ENCODE assay signal across 30 cellular contexts in the genomic region with DNA sequence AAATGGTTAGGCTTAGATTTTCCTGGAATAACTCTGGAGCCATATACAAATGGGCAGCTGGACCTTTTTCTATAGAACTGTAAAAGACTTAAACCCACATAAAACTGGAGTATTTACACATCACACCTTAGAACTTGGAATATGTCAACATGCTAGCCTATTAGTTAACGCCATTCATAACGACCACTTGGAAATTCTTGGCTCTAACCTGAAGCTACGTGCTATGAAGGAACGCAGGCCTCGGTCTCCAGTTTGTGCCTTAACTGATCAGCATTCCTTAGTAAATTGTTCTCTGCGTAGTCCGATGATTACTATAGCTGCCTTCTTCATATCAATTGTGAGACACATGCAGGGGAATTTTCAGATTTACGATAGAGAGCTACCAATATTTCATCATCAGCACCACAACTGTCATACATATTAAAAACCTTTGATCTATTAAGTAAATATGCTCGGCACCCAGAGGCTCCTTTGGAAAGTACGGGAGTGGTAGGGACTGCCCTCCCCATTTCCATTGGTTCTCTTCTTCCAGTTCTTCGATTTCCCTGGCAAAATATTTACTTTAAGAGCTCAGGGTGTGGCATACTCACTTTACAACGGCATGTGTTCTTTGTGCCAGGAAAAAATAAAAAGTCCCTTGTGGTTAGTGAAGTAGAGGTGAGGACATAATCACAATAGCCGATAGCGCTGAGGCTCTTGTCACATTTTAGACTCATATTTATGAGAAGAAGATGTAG. TPM values are rescaled to one million over a fixed set of nuclear protein-coding genes. Genes with fewer than 3 reads are reported as not detected.
A peak's percentile ranks its signal among the peaks of the same experiment; 100 is the strongest.
DNase-seq lines count a peak whose midpoint lies in the region; ATAC-seq, FAIRE-seq and TF ChIP-seq lines count a peak whose summit lies in the region.
"Had no signal": no experiment of that assay in that cellular context is flagged by ENCODE, and none has a peak within 500 bp of the region (broad histone marks: within the 10 kb centered on the region; RNA-seq: fewer than 3 reads in every experiment).

No MANE protein-coding gene starts in this region.

- H3K9me3 Mint-ChIP-seq in Caco-2 (ENCODE audit: unreplicated experiment): no peaks in the 10 kb centered on the region
- no peaks in the 10 kb centered on the region for H3K9me3 Mint-ChIP-seq in activated T-helper 1 cell treated with anti-CD3 and anti-CD28 coated beads, Interleukin-12 subunit alpha, Interleukin-12 subunit beta, Interleukin-2, Interleukin-4 antibody, amounts not matched to agents 30 ng/mL and 10 ng/mL and 1 ng/mL, durations not matched to agents 14 hours and 24 hours and 36 hours
- H3K9me3 Mint-ChIP-seq: activated CD8-positive, alpha-beta T cell treated with anti-CD3 and anti-CD28 coated beads for 36 hours; activated naive CD4-positive, alpha-beta T cell treated with anti-CD3 and anti-CD28 coated beads, Interleukin-2, amount 50 U/mL, for 24 hours; activated T-cell treated with anti-CD3 and anti-CD28 coated beads, Interleukin-2, amount 50 U/mL, for 24 hours; T-helper 2 cell treated with Interferon-gamma antibody and Interleukin-4, amounts not matched to agents 5 μg/mL and 100 μg/mL, for 36 hours had no signal

- no peak for ATAC-seq in GM12878
- ATAC-seq in HepG2: peak; percentile 57
- ATAC-seq: activated CD8-positive, alpha-beta T cell treated with anti-CD3 and anti-CD28 coated beads for 36 hours had no signal

- in situ Hi-C loops in GM12878 (cut with MboI) (loop anchor here (25.0 kb wide), 1 partner anchor 959 kb away; the partner anchor contains the start of gene RHBDD1), HepG2 (cut with HindIII; ENCODE audit: extremely low pct_ligation_motif_present, low pct_unique_long_range_greater_than_20kb) (no loop called here)

- RAD21 ChIA-PET in GM12878 (lab: Charles Lee; ENCODE audit: unreplicated experiment): interaction anchor here (1.2 kb wide), 1 partner anchor 65 kb away, joined by 3 read pairs; no protein-coding TSS in a partner anchor

- H3K9ac ChIP-seq in GM12878 (ENCODE audit: control insufficient read depth, insufficient read depth, low read length): no peak overlapping the region
- no peak overlapping the region for H3K9ac ChIP-seq in HepG2 (ENCODE audit: insufficient read depth, low read depth, low read length)

- TF ChIP-seq RAD21 in GM12878 (IDR thresholded peaks at IDR 0.05; ENCODE audit: insufficient read depth, low read depth, low read length) (no peak), HepG2 (CRISPR knock-in tag; IDR thresholded peaks at IDR 0.05) (no peak)

- H3K27me3 ChIP-seq in GM12878 (replicated peaks in 1 of 2; ENCODE audit: control insufficient read depth in 2 of 2, insufficient read depth in 2 of 2, low read length in 1 of 2) (no peaks in the 10 kb centered on the region), HepG2 (ENCODE audit: control insufficient read depth in 1 of 2, insufficient read depth in 2 of 2, low read length in 2 of 2) (no peaks in the 10 kb centered on the region), Caco-2 (replicated peaks; ENCODE audit: control insufficient read depth, insufficient read depth, low read length) (no peaks in the 10 kb centered on the region)
- H3K27me3 ChIP-seq: hepatocyte, SJCRH30, uterus had no signal

- POLR2A ChIA-PET in GM12878 (lab: Charles Lee): interaction anchor here (0.7 to 1.4 kb wide), 2 partner anchors 9 to 12 kb away, joined by 3 to 4 read pairs; no protein-coding TSS in a partner anchor
- POLR2A ChIA-PET in HepG2 (lab: Yijun Ruan, JAX): interaction anchor here (0.9 to 2.8 kb wide), 5 partner anchors 8 to 23 kb away, joined by 3 to 29 read pairs (median 4); partner anchors contain the start of gene CCL20
- POLR2A ChIA-PET in Caco-2 (lab: Charles Lee): interaction anchor here (0.6 kb wide), 1 partner anchor 17 kb away, joined by 3 read pairs; no protein-coding TSS in a partner anchor

- FAIRE-seq in GM12878 (lab: Jason Lieb, UNC) (no peak), HepG2 (lab: Jason Lieb, UNC) (no peak)
- FAIRE-seq: astrocyte, islet of Langerhans had no signal

- no peak overlapping the region for H3K27ac ChIP-seq in GM12878 (ENCODE audit: control insufficient read depth, insufficient read depth)
- H3K27ac ChIP-seq in HepG2 (ENCODE audit: extremely low read length, insufficient read depth, low read length): no peak overlapping the region
- H3K27ac ChIP-seq: hepatocyte, SJCRH30, uterus had no signal

- SMC1A ChIA-PET in GM12878 (lab: Charles Lee; ENCODE audit: uncharacterized antibody, unreplicated experiment): interaction anchor here (0.6 to 6.7 kb wide), 4 partner anchors 9 to 42 kb away, joined by 3 to 63 read pairs (median 4); no protein-coding TSS in a partner anchor

- H3K36me3 Mint-ChIP-seq in Caco-2 (ENCODE audit: insufficient read depth, unreplicated experiment): no peaks in the 10 kb centered on the region
- H3K36me3 Mint-ChIP-seq in activated T-helper 1 cell treated with anti-CD3 and anti-CD28 coated beads, Interleukin-12 subunit alpha, Interleukin-12 subunit beta, Interleukin-2, Interleukin-4 antibody, amounts not matched to agents 30 ng/mL and 10 ng/mL and 1 ng/mL, durations not matched to agents 14 hours and 24 hours and 36 hours (ENCODE audit: low read depth): no peaks in the 10 kb centered on the region
- H3K36me3 Mint-ChIP-seq: activated naive CD4-positive, alpha-beta T cell treated with anti-CD3 and anti-CD28 coated beads, Interleukin-2, amount 50 U/mL, for 24 hours had no signal

- H4K20me1 ChIP-seq in GM12878 (ENCODE audit: control insufficient read depth, insufficient read depth) (no peaks in the 10 kb centered on the region), HepG2 (ENCODE audit: insufficient read depth, low read length) (no peaks in the 10 kb centered on the region)

- H3K79me2 ChIP-seq in GM12878 (ENCODE audit: control insufficient read depth, insufficient read depth, low read length) (no peaks in the 10 kb centered on the region), HepG2 (ENCODE audit: insufficient read depth, low read length) (no peaks in the 10 kb centered on the region)
- H3K79me2 ChIP-seq: hepatocyte had no signal

- no peak overlapping the region for H3K4me3 Mint-ChIP-seq in Caco-2 (ENCODE audit: unreplicated experiment)
- no peak overlapping the region for H3K4me3 Mint-ChIP-seq in activated T-helper 1 cell treated with anti-CD3 and anti-CD28 coated beads, Interleukin-12 subunit alpha, Interleukin-12 subunit beta, Interleukin-2, Interleukin-4 antibody, amounts not matched to agents 30 ng/mL and 10 ng/mL and 1 ng/mL, durations not matched to agents 14 hours and 24 hours and 36 hours
- H3K4me3 Mint-ChIP-seq: activated CD8-positive, alpha-beta T cell treated with anti-CD3 and anti-CD28 coated beads for 36 hours; activated naive CD4-positive, alpha-beta T cell treated with anti-CD3 and anti-CD28 coated beads, Interleukin-2, amount 50 U/mL, for 24 hours; activated T-cell treated with anti-CD3 and anti-CD28 coated beads, Interleukin-2, amount 50 U/mL, for 24 hours; T-helper 2 cell treated with Interferon-gamma antibody and Interleukin-4, amounts not matched to agents 5 μg/mL and 100 μg/mL, for 36 hours had no signal

- H3K4me1 ChIP-seq in GM12878 (ENCODE audit: control insufficient read depth, insufficient read depth, low read length) (no peaks in the 10 kb centered on the region), HepG2 (ENCODE audit: insufficient read depth, low read length) (peaks cover 48% of the 10 kb centered on the region), Caco-2 (peaks cover 8% of the 10 kb centered on the region; the same call in 1 of the 2 replicates)
- H3K4me1 ChIP-seq: SJCRH30, uterus had no signal

- BruUV-seq in GM12878 (replicated peaks; lab: Mats Ljungman, UMichigan) (no TSS peak), HepG2 (replicated peaks; lab: Mats Ljungman, UMichigan) (no TSS peak), Caco-2 (replicated peaks; lab: Mats Ljungman, UMichigan) (no TSS peak)

- TF ChIP-seq POLR2A in GM12878 (IDR thresholded peaks at IDR 0.05; ENCODE audit: low read depth, low read length) (no peak), HepG2 (IDR thresholded peaks at IDR 0.05; ENCODE audit: insufficient read depth in 1 of 2, low read depth in 2 of 2, low read length in 2 of 2) (no peak)

- H3K27me3 Mint-ChIP-seq in Caco-2 (ENCODE audit: insufficient read depth, unreplicated experiment): no peaks in the 10 kb centered on the region
- peaks cover 2% of the 10 kb centered on the region for H3K27me3 Mint-ChIP-seq in activated T-helper 1 cell treated with anti-CD3 and anti-CD28 coated beads, Interleukin-12 subunit alpha, Interleukin-12 subunit beta, Interleukin-2, Interleukin-4 antibody, amounts not matched to agents 30 ng/mL and 10 ng/mL and 1 ng/mL, durations not matched to agents 14 hours and 24 hours and 36 hours (ENCODE audit: insufficient read depth)

- H3K9me3 ChIP-seq in GM12878 (replicated peaks; ENCODE audit: control insufficient read depth, insufficient read depth, low read length) (no peaks in the 10 kb centered on the region), HepG2 (ENCODE audit: low read length) (no peaks in the 10 kb centered on the region), Caco-2 (no peaks in the 10 kb centered on the region)
- H3K9me3 ChIP-seq: SJCRH30, uterus had no signal

- no peak overlapping the region for H3K4me2 ChIP-seq in GM12878 (ENCODE audit: control insufficient read depth, insufficient read depth)
- peak overlapping the region; percentile 38 for H3K4me2 ChIP-seq in HepG2 (ENCODE audit: low read depth, low read length)
- H3K4me2 ChIP-seq: hepatocyte had no signal

- intact Hi-C loops in GM12878 (cut with micrococcal nuclease; ENCODE audit: unreplicated experiment): no loop called here
- intact Hi-C loops in HepG2 (cut with micrococcal nuclease; ENCODE audit: unreplicated experiment): loop anchor here (2.0 kb wide), 1 partner anchor 23 kb away; no protein-coding TSS in a partner anchor
- intact Hi-C loops in Caco-2 (cut with micrococcal nuclease; ENCODE audit: unreplicated experiment): no loop called here
- intact Hi-C loops in activated T-helper 1 cell treated with anti-CD3 and anti-CD28 coated beads, Interleukin-12 subunit alpha, Interleukin-12 subunit beta, Interleukin-2, Interleukin-4 antibody, amounts not matched to agents 30 ng/mL and 10 ng/mL and 1 ng/mL, durations not matched to agents 14 hours and 24 hours and 36 hours (cut with micrococcal nuclease): no loop called here

- peak; percentile 30 for DNase-seq in NCI-H748 (lab: John Stamatoyannopoulos, UW; ENCODE audit: unreplicated experiment)
- no peak for DNase-seq in NCI-H748 treated with DMSO at 0.1 percent for 48 hours (lab: John Stamatoyannopoulos, UW)
- DNase-seq in GM12878 (ENCODE audit: low read depth, low spot score): no peak
- peak; percentile 61 for DNase-seq in HepG2 (ENCODE audit: low spot score)
- no peak for DNase-seq in activated naive CD4-positive, alpha-beta T cell treated with anti-CD3 and anti-CD28 coated beads, Interleukin-2, amount 50 U/mL, for 16 hours
- DNase-seq in Caco-2: no peak
- DNase-seq in activated T-helper 1 cell treated with anti-CD3 and anti-CD28 coated beads, Interleukin-12 subunit alpha, Interleukin-12 subunit beta, Interleukin-2, Interleukin-4 antibody, amounts not matched to agents 30 ng/mL and 10 ng/mL and 1 ng/mL, durations not matched to agents 14 hours and 24 hours and 36 hours (ENCODE audit: low spot score): no peak
- DNase-seq in GM03348 (ENCODE audit: low spot score): no peak
- DNase-seq: ACHN; activated CD4-positive, CD25-positive, alpha-beta regulatory T cell; activated CD8-positive, alpha-beta T cell treated with anti-CD3 and anti-CD28 coated beads for 36 hours; activated T-cell treated with anti-CD3 and anti-CD28 coated beads, Interleukin-2, amount 50 U/mL, for 24 hours; C1 segment of cervical spinal cord; DMS79 treated with DMSO at 0.1 percent for 48 hours; HCEC 1CT; IMR-90; mesendoderm; NCI-H187 treated with DMSO at 0.1 percent for 48 hours; NCI-H526 treated with DMSO at 0.1 percent for 48 hours; SJCRH30; stimulated activated CD4-positive, alpha-beta T cell treated with anti-CD3 and anti-CD28 coated beads, Interleukin-2, amount 100 ng/mL, for 24 hours; uterus had no signal

- TF ChIP-seq CTCF in GM12878 (IDR thresholded peaks at IDR 0.05 in 2 of 3, conservative IDR thresholded peaks at IDR 0.05 in 1 of 3; ENCODE audit: control insufficient read depth in 2 of 3, extremely low read depth in 1 of 3, insufficient read depth in 1 of 3, low read depth in 3 of 3, low read length in 3 of 3): no peak
- TF ChIP-seq CTCF in HepG2 (CRISPR knock-in tag; IDR thresholded peaks at IDR 0.05): no peak
- TF ChIP-seq CTCF in Caco-2 (IDR thresholded peaks at IDR 0.05; ENCODE audit: insufficient read depth in 1 of 2, low read depth in 1 of 2, low read length in 1 of 2, severe bottlenecking in 1 of 2, unreplicated experiment in 1 of 2): no peak

- H3K27ac Mint-ChIP-seq in Caco-2 (ENCODE audit: unreplicated experiment): no peak overlapping the region
- no peak overlapping the region for H3K27ac Mint-ChIP-seq in activated T-helper 1 cell treated with anti-CD3 and anti-CD28 coated beads, Interleukin-12 subunit alpha, Interleukin-12 subunit beta, Interleukin-2, Interleukin-4 antibody, amounts not matched to agents 30 ng/mL and 10 ng/mL and 1 ng/mL, durations not matched to agents 14 hours and 24 hours and 36 hours
- H3K27ac Mint-ChIP-seq: activated CD8-positive, alpha-beta T cell treated with anti-CD3 and anti-CD28 coated beads for 36 hours; activated naive CD4-positive, alpha-beta T cell treated with anti-CD3 and anti-CD28 coated beads, Interleukin-2, amount 50 U/mL, for 24 hours; activated T-cell treated with anti-CD3 and anti-CD28 coated beads, Interleukin-2, amount 50 U/mL, for 24 hours; T-helper 2 cell treated with Interferon-gamma antibody and Interleukin-4, amounts not matched to agents 5 μg/mL and 100 μg/mL, for 36 hours had no signal

- H3K4me3 ChIP-seq in GM12878: no peak overlapping the region
- H3K4me3 ChIP-seq in HepG2 (replicated peaks in 1 of 3; ENCODE audit: insufficient read depth in 1 of 3, low read depth in 2 of 3, low read length in 3 of 3): no peak overlapping the region
- H3K4me3 ChIP-seq in Caco-2 (ENCODE audit: low read depth, low read length): no peak overlapping the region
- H3K4me3 ChIP-seq: hepatocyte, SJCRH30, uterus had no signal

- CTCF ChIA-PET in GM12878 (lab: Yijun Ruan, JAX) (interaction anchor here (0.7 to 1.5 kb wide), 6 partner anchors 9 to 66 kb away, joined by 3 to 4 read pairs (median 3); no protein-coding TSS in a partner anchor), HepG2 (lab: Yijun Ruan, JAX; ENCODE audit: low intra/inter-chr PET ratio, low total read pairs) (no interaction called here), Caco-2 (lab: Charles Lee) (no interaction called here)

- WGBS in GM12878 (ENCODE audit: insufficient coverage, insufficient replicate concordance, low lambda C conversion rate, missing lambda C conversion rate): 51% methylated on average over 14 of the region's 14 CpGs
- WGBS in HepG2 (ENCODE audit: low lambda C conversion rate): 43% methylated on average over 14 of the region's 14 CpGs

- H2AFZ ChIP-seq in GM12878 (ENCODE audit: control insufficient read depth, low read depth, low read length) (no peak overlapping the region), HepG2 (ENCODE audit: low read length) (no peak overlapping the region)
- H2AFZ ChIP-seq: hepatocyte had no signal

- H3K36me3 ChIP-seq in GM12878 (ENCODE audit: control insufficient read depth in 2 of 2, insufficient read depth in 2 of 2, low read length in 1 of 2): no peaks in the 10 kb centered on the region
- no peaks in the 10 kb centered on the region for H3K36me3 ChIP-seq in HepG2 (replicated peaks in 1 of 2; ENCODE audit: control insufficient read depth in 1 of 2, insufficient read depth in 2 of 2, low read length in 2 of 2)
- no peaks in the 10 kb centered on the region for H3K36me3 ChIP-seq in Caco-2 (ENCODE audit: control insufficient read depth, insufficient read depth, low read length)
- H3K36me3 ChIP-seq: SJCRH30, uterus had no signal

- TF ChIP-seq EP300 in GM12878 (IDR thresholded peaks at IDR 0.05; ENCODE audit: borderline replicate concordance in 1 of 2, control insufficient read depth in 1 of 2, low read depth in 2 of 2, low read length in 2 of 2): no peak
- no peak for TF ChIP-seq EP300 in HepG2 (IDR thresholded peaks at IDR 0.05; ENCODE audit: low read depth in 2 of 2, low read length in 2 of 2)
- TF ChIP-seq EP300 in HepG2 (CRISPR knock-in tag; IDR thresholded peaks at IDR 0.05; ENCODE audit: borderline replicate concordance): no peak

- no peaks in the 10 kb centered on the region for H3K4me1 Mint-ChIP-seq in Caco-2 (ENCODE audit: low read depth, unreplicated experiment)
- H3K4me1 Mint-ChIP-seq in activated T-helper 1 cell treated with anti-CD3 and anti-CD28 coated beads, Interleukin-12 subunit alpha, Interleukin-12 subunit beta, Interleukin-2, Interleukin-4 antibody, amounts not matched to agents 30 ng/mL and 10 ng/mL and 1 ng/mL, durations not matched to agents 14 hours and 24 hours and 36 hours (ENCODE audit: low read depth): no peaks in the 10 kb centered on the region
- H3K4me1 Mint-ChIP-seq: activated naive CD4-positive, alpha-beta T cell treated with anti-CD3 and anti-CD28 coated beads, Interleukin-2, amount 50 U/mL, for 24 hours had no signal

RNA-seq across cellular contexts. Expression of gene CCL20, which starts 17.4 kb away (rescaled TPM):
- 16.3 and 19.7 TPM in 2 replicates for total RNA-seq in GM12878 (2013; cell fraction: nucleolus; rRNA removed)
- total RNA-seq in GM12878 (2014; rRNA removed): 6.9 and 9.1 TPM in 2 replicates
- total RNA-seq in GM12878 (2014; rRNA removed; fragmentation: Illumina TruSeq; extraction: Trizol): 11.4 and 12.6 TPM in 2 replicates
- 5.5 and 6.6 TPM in 2 replicates for total RNA-seq in GM12878 (2021)
- polyA plus RNA-seq in GM12878 (2011; ENCODE audit: low read depth): 0.89 TPM
- polyA plus RNA-seq in GM12878 (2011; rRNA removed): 27.4 and 39.2 TPM in 2 replicates
- 7.6 and 8.2 TPM in 2 replicates for polyA plus RNA-seq in GM12878 (2011; cell fraction: cytosol; rRNA removed)
- polyA plus RNA-seq in GM12878 (2011; cell fraction: nucleus; rRNA removed): 8.2 and 9.0 TPM in 2 replicates
- polyA plus RNA-seq in GM12878 (2012): 1.7 and 2.6 TPM in 2 replicates
- 10.8 and 14.8 TPM in 2 replicates for polyA plus RNA-seq in GM12878 (2014; fragmentation: Illumina TruSeq; extraction: Trizol)
- 10 to 100 TPM; 26.3 to 35.7 TPM for polyA plus RNA-seq in GM12878 (2014; fragmentation: Nextera tagmentation; extraction: Ambion mirVana)
- polyA plus RNA-seq in GM12878 (2014; rRNA removed): 7.6 and 8.3 TPM in 2 replicates
- polyA plus RNA-seq in GM12878 (2016; fragmentation: Nextera tagmentation; extraction: Ambion mirVana): 10 to 100 TPM; 19.7 to 19.8 TPM
- polyA minus RNA-seq in GM12878 (2011; rRNA and poly(A)+ RNA removed): 7.2 and 10.2 TPM in 2 replicates
- polyA minus RNA-seq in GM12878 (2011; cell fraction: cytosol; rRNA and poly(A)+ RNA removed): 4.8 and 8.3 TPM in 2 replicates
- 2.7 and 3.2 TPM in 2 replicates for polyA minus RNA-seq in GM12878 (2011; cell fraction: nucleus; rRNA and poly(A)+ RNA removed)
- 136 and 223 TPM in 2 replicates for total RNA-seq in HepG2 (2016; rRNA removed; fragmentation: Illumina TruSeq; extraction: Trizol)
- 99.9 and 112 TPM in 2 replicates for total RNA-seq in HepG2 (2016; cell fraction: cytosol; rRNA removed; fragmentation: Illumina TruSeq; extraction: Trizol; ENCODE audit: low read depth)
- 137 and 217 TPM in 2 replicates for total RNA-seq in HepG2 (2016; cell fraction: insoluble cytoplasmic fraction; rRNA removed; fragmentation: Illumina TruSeq; extraction: Trizol)
- 75.9 and 85.7 TPM in 2 replicates for total RNA-seq in HepG2 (2016; cell fraction: membrane; rRNA removed; fragmentation: Illumina TruSeq; extraction: Trizol)
- total RNA-seq in HepG2 (2016; cell fraction: nucleus; rRNA removed; fragmentation: Illumina TruSeq; extraction: Trizol): 195 and 205 TPM in 2 replicates
- 811 and 903 TPM in 2 replicates for polyA plus RNA-seq in HepG2 (2011; rRNA removed)
- 378 and 591 TPM in 2 replicates for polyA plus RNA-seq in HepG2 (2011; cell fraction: cytosol; rRNA removed)
- polyA plus RNA-seq in HepG2 (2011; cell fraction: nucleus; rRNA removed): 84.5 and 124 TPM in 2 replicates
- 780 and 797 TPM in 2 replicates for polyA plus RNA-seq in HepG2 (2012)
- 41.1 and 41.5 TPM in 2 replicates for polyA plus RNA-seq in HepG2 (2016; cell fraction: cytosol; fragmentation: Illumina TruSeq; extraction: Trizol; ENCODE audit: low read depth)
- polyA plus RNA-seq in HepG2 (2016; cell fraction: insoluble cytoplasmic fraction; fragmentation: Illumina TruSeq; extraction: Trizol; ENCODE audit: low read depth): 160 and 169 TPM in 2 replicates
- 41.7 and 42.7 TPM in 2 replicates for polyA plus RNA-seq in HepG2 (2016; cell fraction: membrane; fragmentation: Illumina TruSeq; extraction: Trizol; ENCODE audit: low read depth)
- polyA plus RNA-seq in HepG2 (2016; cell fraction: nucleus; fragmentation: Illumina TruSeq; extraction: Trizol; ENCODE audit: insufficient read depth, low read depth): 376 and 396 TPM in 2 replicates
- polyA minus RNA-seq in HepG2 (2011; rRNA and poly(A)+ RNA removed; ENCODE audit: low replicate concordance): 0.21 and 395 TPM in 2 replicates
- 440 and 488 TPM in 2 replicates for polyA minus RNA-seq in HepG2 (2011; cell fraction: cytosol; rRNA and poly(A)+ RNA removed)
- polyA minus RNA-seq in HepG2 (2011; cell fraction: nucleus; rRNA and poly(A)+ RNA removed): 142 and 223 TPM in 2 replicates
- total RNA-seq in Caco-2 (2022): 2.8 and 3.5 TPM in 2 replicates
- total RNA-seq in activated T-helper 1 cell treated with anti-CD3 and anti-CD28 coated beads, Interleukin-12 subunit alpha, Interleukin-12 subunit beta, Interleukin-2, Interleukin-4 antibody, amounts not matched to agents 30 ng/mL and 10 ng/mL and 1 ng/mL, durations not matched to agents 14 hours and 24 hours and 36 hours: 1.2 and 3.2 TPM in 2 replicates
- total RNA-seq: astrocyte, IMR-90, OCI-LY7, posterior vena cava, uterus had no signal
- polyA plus RNA-seq: IMR-90, neural cell had no signal

RNA-seq across cellular contexts. Expression of gene SCYGR8, which starts 50.5 kb away (rescaled TPM):
- total RNA-seq in GM12878 (2013; cell fraction: nucleolus; rRNA removed): not detected in 2 replicates
- total RNA-seq in GM12878 (2014; rRNA removed): not detected in 2 replicates
- not detected in 2 replicates for total RNA-seq in GM12878 (2014; rRNA removed; fragmentation: Illumina TruSeq; extraction: Trizol)
- not detected in 2 replicates for total RNA-seq in GM12878 (2021)
- polyA plus RNA-seq in GM12878 (2011; ENCODE audit: low read depth): not detected
- polyA plus RNA-seq in GM12878 (2011; rRNA removed): not detected in 2 replicates
- polyA plus RNA-seq in GM12878 (2011; cell fraction: cytosol; rRNA removed): not detected in 2 replicates
- polyA plus RNA-seq in GM12878 (2011; cell fraction: nucleus; rRNA removed): not detected in 2 replicates
- polyA plus RNA-seq in GM12878 (2012): not detected in 2 replicates
- polyA plus RNA-seq in GM12878 (2014; fragmentation: Illumina TruSeq; extraction: Trizol): not detected in 2 replicates
- polyA plus RNA-seq in GM12878 (2014; fragmentation: Nextera tagmentation; extraction: Ambion mirVana): not detected
- not detected in 2 replicates for polyA plus RNA-seq in GM12878 (2014; rRNA removed)
- not detected for polyA plus RNA-seq in GM12878 (2016; fragmentation: Nextera tagmentation; extraction: Ambion mirVana)
- polyA minus RNA-seq in GM12878 (2011; rRNA and poly(A)+ RNA removed): not detected in 2 replicates
- polyA minus RNA-seq in GM12878 (2011; cell fraction: cytosol; rRNA and poly(A)+ RNA removed): not detected in 2 replicates
- not detected in 2 replicates for polyA minus RNA-seq in GM12878 (2011; cell fraction: nucleus; rRNA and poly(A)+ RNA removed)
- total RNA-seq in HepG2 (2016; rRNA removed; fragmentation: Illumina TruSeq; extraction: Trizol): not detected in 2 replicates
- total RNA-seq in HepG2 (2016; cell fraction: cytosol; rRNA removed; fragmentation: Illumina TruSeq; extraction: Trizol; ENCODE audit: low read depth): not detected in 2 replicates
- not detected in 2 replicates for total RNA-seq in HepG2 (2016; cell fraction: insoluble cytoplasmic fraction; rRNA removed; fragmentation: Illumina TruSeq; extraction: Trizol)
- total RNA-seq in HepG2 (2016; cell fraction: membrane; rRNA removed; fragmentation: Illumina TruSeq; extraction: Trizol): not detected in 2 replicates
- not detected in 2 replicates for total RNA-seq in HepG2 (2016; cell fraction: nucleus; rRNA removed; fragmentation: Illumina TruSeq; extraction: Trizol)
- not detected in 2 replicates for polyA plus RNA-seq in HepG2 (2011; rRNA removed)
- polyA plus RNA-seq in HepG2 (2011; cell fraction: cytosol; rRNA removed): not detected in 2 replicates
- polyA plus RNA-seq in HepG2 (2011; cell fraction: nucleus; rRNA removed): not detected in 2 replicates
- polyA plus RNA-seq in HepG2 (2012): not detected in 2 replicates
- polyA plus RNA-seq in HepG2 (2016; cell fraction: cytosol; fragmentation: Illumina TruSeq; extraction: Trizol; ENCODE audit: low read depth): not detected in 2 replicates
- polyA plus RNA-seq in HepG2 (2016; cell fraction: insoluble cytoplasmic fraction; fragmentation: Illumina TruSeq; extraction: Trizol; ENCODE audit: low read depth): not detected in 2 replicates
- polyA plus RNA-seq in HepG2 (2016; cell fraction: membrane; fragmentation: Illumina TruSeq; extraction: Trizol; ENCODE audit: low read depth): not detected in 2 replicates
- not detected in 2 replicates for polyA plus RNA-seq in HepG2 (2016; cell fraction: nucleus; fragmentation: Illumina TruSeq; extraction: Trizol; ENCODE audit: insufficient read depth, low read depth)
- not detected in 2 replicates for polyA minus RNA-seq in HepG2 (2011; rRNA and poly(A)+ RNA removed; ENCODE audit: low replicate concordance)
- polyA minus RNA-seq in HepG2 (2011; cell fraction: cytosol; rRNA and poly(A)+ RNA removed): not detected in 2 replicates
- not detected in 2 replicates for polyA minus RNA-seq in HepG2 (2011; cell fraction: nucleus; rRNA and poly(A)+ RNA removed)
- not detected in 2 replicates for total RNA-seq in Caco-2 (2022)
- total RNA-seq in activated T-helper 1 cell treated with anti-CD3 and anti-CD28 coated beads, Interleukin-12 subunit alpha, Interleukin-12 subunit beta, Interleukin-2, Interleukin-4 antibody, amounts not matched to agents 30 ng/mL and 10 ng/mL and 1 ng/mL, durations not matched to agents 14 hours and 24 hours and 36 hours: not detected in 2 replicates
- total RNA-seq: activated CD8-positive, alpha-beta T cell treated with anti-CD3 and anti-CD28 coated beads for 36 hours; astrocyte; hepatocyte; IMR-90; OCI-LY7; posterior vena cava; SJCRH30; uterus had no signal
- polyA plus RNA-seq: hepatocyte, IMR-90, neural cell had no signal

Comparison
In these comparisons a context has a peak if more than half of its experiments do, and no peak if none do; other contexts are left out.
1. DNase-seq: peak in NCI-H748 (single experiment) and HepG2 (single experiment); none in NCI-H748 treated with DMSO at 0.1 percent for 48 hours (single experiment), GM12878 (single experiment), activated naive CD4-positive, alpha-beta T cell treated with anti-CD3 and anti-CD28 coated beads, Interleukin-2, amount 50 U/mL, for 16 hours (single experiment), Caco-2 (0 of 2), activated T-helper 1 cell treated with anti-CD3 and anti-CD28 coated beads, Interleukin-12 subunit alpha, Interleukin-12 subunit beta, Interleukin-2, Interleukin-4 antibody, amounts not matched to agents 30 ng/mL and 10 ng/mL and 1 ng/mL, durations not matched to agents 14 hours and 24 hours and 36 hours (single experiment) and GM03348 (single experiment).